ENCODE assay signal across 1 cellular context in genomic region chr17:30926516-30926915, GRCh38.
TF ChIP-seq lines count a peak whose summit lies in the region.

No MANE protein-coding gene starts in this region.

TF ChIP-seq in GM12878, 131 proteins besides CTCF, POLR2A, EP300 and RAD21 (continued from another document):
- TF ChIP-seq SRF (IDR thresholded peaks at IDR 0.05; ENCODE audit: low read depth in 2 of 2, low read length in 2 of 2): peak in 1 of 2 experiments; percentile 62; a peak in 1 of 4 replicates
- TF ChIP-seq IKZF1 (conservative IDR thresholded peaks at IDR 0.05): no peak
- no peak for TF ChIP-seq CHD4 (IDR thresholded peaks at IDR 0.05)
- TF ChIP-seq SIX5 (IDR thresholded peaks at IDR 0.05; ENCODE audit: low read depth, low read length, severe bottlenecking): no peak
- no peak for TF ChIP-seq MTA2 (IDR thresholded peaks at IDR 0.05; ENCODE audit: low read depth)
TF ChIP-seq in GM12878: peak in this region for 3.
